8 cellular contexts compared by ENCODE assay signal in the genomic region with DNA sequence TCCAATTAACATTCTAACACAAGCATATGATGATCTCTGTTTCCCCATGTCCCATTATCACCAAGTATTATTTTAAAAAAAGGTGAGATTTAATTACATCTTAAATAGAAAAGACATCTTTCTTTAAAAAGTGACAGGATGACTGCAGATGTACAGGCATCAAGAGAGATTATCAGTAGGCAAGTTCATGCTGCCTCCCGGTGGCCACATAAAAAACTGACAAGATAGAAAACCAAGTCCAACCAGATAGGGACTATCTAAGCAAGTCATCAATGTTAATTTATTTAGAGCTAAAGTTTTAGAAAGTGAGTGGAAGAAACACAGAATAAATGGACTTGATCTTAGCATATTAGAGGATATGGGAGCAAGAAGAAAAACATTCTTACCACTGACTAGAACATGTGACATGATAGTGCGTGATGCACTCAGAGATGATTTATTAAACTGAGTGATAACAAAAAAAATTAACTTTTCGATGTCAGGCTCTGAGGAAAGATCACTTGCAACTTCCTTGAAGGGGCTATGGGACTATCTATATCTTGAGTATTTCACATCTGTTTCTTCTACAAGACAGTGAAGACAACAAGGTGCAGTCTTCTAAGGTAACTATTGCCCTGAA. TPM values are rescaled to one million over a fixed set of nuclear protein-coding genes. Genes with fewer than 3 reads are reported as not detected.
DNase-seq lines count a peak whose midpoint lies in the region; ATAC-seq, FAIRE-seq and TF ChIP-seq lines count a peak whose summit lies in the region.

No MANE protein-coding gene starts in this region.

- in situ Hi-C loops in astrocyte of the cerebellum (cut with HindIII; ENCODE audit: low sequenced_read_pairs), result no loop called here

- DNase-seq in COR-L47 (lab: John Stamatoyannopoulos, UW), result peak; percentile 6
- DNase-seq in NCI-H1105 treated with DMSO at 0.1 percent for 48 hours (lab: John Stamatoyannopoulos, UW), result peak; percentile 49
- no peak for DNase-seq in astrocyte of the cerebellum (ENCODE audit: low read depth)
- no peak for DNase-seq in omental fat pad (ENCODE audit: low spot score)

- no peak overlapping the region for H3K4me3 ChIP-seq in astrocyte of the cerebellum (ENCODE audit: low read depth, low read length)

- TF ChIP-seq CTCF in astrocyte of the cerebellum (IDR thresholded peaks at IDR 0.05; ENCODE audit: low read depth, low read length, missing control alignments) (peak; percentile 47), omental fat pad (IDR thresholded peaks at IDR 0.05) (no peak)

- peak; percentile 95 for FAIRE-seq in islet of Langerhans (lab: Jason Lieb, UNC)

- ATAC-seq in GM19328 (IDR thresholded peaks at IDR 0.05; ENCODE audit: unreplicated experiment) (peak; percentile 63), GM21576 (IDR thresholded peaks at IDR 0.05; ENCODE audit: unreplicated experiment) (no peak), omental fat pad (ENCODE audit: low FRiP score) (no peak), GM18517 (IDR thresholded peaks at IDR 0.05; ENCODE audit: unreplicated experiment) (no peak)

RNA-seq across cellular contexts. Expression of a gene that starts 5.4 kb away (rescaled TPM):
- total RNA-seq in omental fat pad, result under 1 TPM in 1 of 4 donors, not detected in 3; 0.84 TPM

Comparison
In these comparisons a context has a peak if more than half of its experiments do, and no peak if none do; other contexts are left out.
1. DNase-seq: peak in COR-L47 (single experiment) and NCI-H1105 treated with DMSO at 0.1 percent for 48 hours (single experiment); none in astrocyte of the cerebellum (single experiment) and omental fat pad (single experiment).